Comparison of ENCODE assay signal across 20 cellular contexts in genomic region chr20:34771680-34772081, GRCh38. TPM values are rescaled to one million over a fixed set of nuclear protein-coding genes. Genes with fewer than 3 reads are reported as not detected.
DNase-seq lines count a peak whose midpoint lies in the region; ATAC-seq, FAIRE-seq and TF ChIP-seq lines count a peak whose summit lies in the region.
"Had no signal": no experiment of that assay in that cellular context is flagged by ENCODE, and none has a peak within 500 bp of the region (broad histone marks: within the 10 kb centered on the region; RNA-seq: fewer than 3 reads in every experiment).

No MANE protein-coding gene starts in this region.

- H3K4me3 ChIP-seq in MM.1S (ENCODE audit: low read length) (peak overlapping the region; percentile 10), K562 (no peak overlapping the region), A673 (ENCODE audit: low read depth, low read length, poor library complexity, severe bottlenecking) (no peak overlapping the region)
- H3K4me3 ChIP-seq: ascending aorta, stomach had no signal

- ATAC-seq in K562 = no peak; the same call in 2 of the 3 replicates
- ATAC-seq: HCT116, left colon had no signal

- TF ChIP-seq POLR2A in K562 (conservative IDR thresholded peaks at IDR 0.05) = no peak

- CTCF ChIA-PET in K562 (lab: Yijun Ruan, JAX; ENCODE audit: low intra/inter-chr PET ratio) = no interaction called here
- CTCF ChIA-PET in A673 (lab: Charles Lee) = interaction anchor here (0.7 kb wide), 1 partner anchor 210 kb away, joined by 4 read pairs; no protein-coding TSS in a partner anchor

- intact Hi-C loops in K562 (cut with micrococcal nuclease) = no loop called here
- intact Hi-C loops in A673 (cut with micrococcal nuclease; ENCODE audit: unreplicated experiment) = no loop called here

- H3K9me3 Mint-ChIP-seq in mesothelial cell of epicardium = no peaks in the 10 kb centered on the region
- H3K9me3 Mint-ChIP-seq: activated CD4-positive, alpha-beta T cell treated with anti-CD3 and anti-CD28 coated beads, Interleukin-2, amount 10 ng/mL, durations not matched to agents 7 days and 5 days; dendritic cell treated with granulocyte-macrophage colony-stimulating factor and Interleukin-4, amounts not matched to agents 40 ng/mL and 50 ng/mL, for 4 days had no signal

- POLR2A ChIA-PET in K562 (lab: Yijun Ruan, JAX) (no interaction called here), A673 (lab: Charles Lee; ENCODE audit: low non-redundant PET) (no interaction called here)

- no peak for TF ChIP-seq CTCF in MM.1S (IDR thresholded peaks at IDR 0.05; ENCODE audit: low read length)
- TF ChIP-seq CTCF in K562 (IDR thresholded peaks at IDR 0.05 in 2 of 3, conservative IDR thresholded peaks at IDR 0.05 in 1 of 3; ENCODE audit: insufficient read depth in 2 of 3, low read depth in 1 of 3, low read length in 3 of 3) = no peak
- no peak for TF ChIP-seq CTCF in mesothelial cell of epicardium (IDR thresholded peaks at IDR 0.05; ENCODE audit: unreplicated experiment)
- no peak for TF ChIP-seq CTCF in A673 (conservative IDR thresholded peaks at IDR 0.05; ENCODE audit: low read depth, low read length)

- H3K9ac ChIP-seq in MM.1S (ENCODE audit: low read length) (no peak overlapping the region), K562 (ENCODE audit: insufficient read depth in 1 of 2, low read depth in 2 of 2, low read length in 2 of 2) (no peak overlapping the region)

- no peaks in the 10 kb centered on the region for H3K27me3 ChIP-seq in MM.1S (replicated peaks; ENCODE audit: insufficient read depth, low read length)
- H3K27me3 ChIP-seq in K562 (ENCODE audit: control insufficient read depth in 2 of 2, insufficient read depth in 2 of 2, low read length in 2 of 2) = no peaks in the 10 kb centered on the region
- H3K27me3 ChIP-seq in A673 (replicated peaks; ENCODE audit: insufficient read depth, low read depth, low read length, poor library complexity) = no peaks in the 10 kb centered on the region
- H3K27me3 ChIP-seq: ascending aorta, stomach had no signal

- H3K4me1 ChIP-seq in MM.1S (ENCODE audit: low read length) (peaks cover 21% of the 10 kb centered on the region), K562 (replicated peaks in 1 of 2; ENCODE audit: control insufficient read depth in 2 of 2, insufficient read depth in 2 of 2, low read length in 2 of 2) (peaks cover 0 to 3% of the 10 kb centered on the region in 2 experiments; a peak in 2 of 5 replicates), A673 (ENCODE audit: insufficient read depth, low read length, poor library complexity, severe bottlenecking) (no peaks in the 10 kb centered on the region)
- H3K4me1 ChIP-seq: ascending aorta had no signal

- no TSS peak for BruUV-seq in K562 (replicated peaks; lab: Mats Ljungman, UMichigan)
- BruUV-seq in A673 (replicated peaks; lab: Mats Ljungman, UMichigan) = no TSS peak

- peak overlapping the region; percentile 52 for H3K4me2 ChIP-seq in MM.1S (ENCODE audit: low read depth, low read length)
- no peak overlapping the region for H3K4me2 ChIP-seq in K562 (ENCODE audit: insufficient read depth, low read length)

- no peaks in the 10 kb centered on the region; the same call in 1 of the 2 replicates for H3K36me3 ChIP-seq in MM.1S (replicated peaks; ENCODE audit: insufficient read depth, low read length)
- H3K36me3 ChIP-seq in K562 (ENCODE audit: control insufficient read depth, insufficient read depth, low read length) = peaks cover 69% of the 10 kb centered on the region
- peaks cover 52% of the 10 kb centered on the region for H3K36me3 ChIP-seq in A673 (ENCODE audit: insufficient read depth, low read length, poor library complexity, severe bottlenecking)

- H3K27me3 Mint-ChIP-seq in mesothelial cell of epicardium (ENCODE audit: low read depth) = no peaks in the 10 kb centered on the region
- H3K27me3 Mint-ChIP-seq: activated CD4-positive, alpha-beta T cell treated with anti-CD3 and anti-CD28 coated beads, Interleukin-2, amount 10 ng/mL, durations not matched to agents 7 days and 5 days; dendritic cell treated with granulocyte-macrophage colony-stimulating factor and Interleukin-4, amounts not matched to agents 40 ng/mL and 50 ng/mL, for 4 days had no signal

- no peak for TF ChIP-seq EP300 in K562 (IDR thresholded peaks at IDR 0.05; ENCODE audit: low read length)

- TF ChIP-seq RAD21 in K562 (CRISPR knock-in tag; conservative IDR thresholded peaks at IDR 0.05 in 1 of 2, IDR thresholded peaks at IDR 0.05 in 1 of 2) = no peak

- H3K9me3 ChIP-seq in MM.1S (replicated peaks; ENCODE audit: insufficient read depth, low read length) (no peaks in the 10 kb centered on the region), K562 (replicated peaks; ENCODE audit: control insufficient read depth, insufficient read depth, low read depth, low read length) (no peaks in the 10 kb centered on the region), A673 (ENCODE audit: low read depth, low read length, poor library complexity, severe bottlenecking) (no peaks in the 10 kb centered on the region)
- H3K9me3 ChIP-seq: ascending aorta, stomach had no signal

- peaks cover 9% of the 10 kb centered on the region for H3K4me1 Mint-ChIP-seq in mesothelial cell of epicardium
- H3K4me1 Mint-ChIP-seq: activated CD4-positive, alpha-beta T cell treated with anti-CD3 and anti-CD28 coated beads, Interleukin-2, amount 10 ng/mL, durations not matched to agents 7 days and 5 days had no signal

- DNase-seq in Caki2 (ENCODE audit: low read depth) = peak; percentile 10
- peak; percentile 59 for DNase-seq in MM.1S
- DNase-seq in K562 (ENCODE audit: extremely low read depth in 1 of 4, low spot score in 3 of 4) = no peak
- no peak for DNase-seq in mesothelial cell of epicardium (ENCODE audit: low spot score in 2 of 2, unreplicated experiment in 2 of 2)
- DNase-seq in A673 (ENCODE audit: low spot score) = no peak
- no peak for DNase-seq in stimulated activated CD4-positive, alpha-beta T cell treated with anti-CD3 and anti-CD28 coated beads, Interleukin-4, amount 100 ng/mL, for 24 hours
- DNase-seq in activated naive CD4-positive, alpha-beta T cell treated with anti-CD3 and anti-CD28 coated beads, Interleukin-2, amount 50 U/mL, for 16 hours = no peak
- DNase-seq in activated CD4-positive, alpha-beta T cell treated with anti-CD3 and anti-CD28 coated beads for 48 hours = no peak
- DNase-seq: activated CD4-positive, alpha-beta T cell treated with anti-CD3 and anti-CD28 coated beads, Interleukin-2, amount 10 ng/mL, durations not matched to agents 7 days and 5 days; COR-L47; GF-D8; left colon; NCI-H1105 treated with DMSO at 0.1 percent for 48 hours; NCI-H226; SHP77 treated with DMSO at 0.1 percent for 48 hours; stomach; T-helper 9 cell had no signal

- no peaks in the 10 kb centered on the region for H3K9me2 ChIP-seq in MM.1S (replicated peaks; ENCODE audit: insufficient read depth, low read length)

- WGBS in K562 (ENCODE audit: insufficient coverage, low coverage, missing lambda C conversion rate) = 12% methylated on average over 3 of the region's 3 CpGs

- H3K4me3 Mint-ChIP-seq in mesothelial cell of epicardium = no peak overlapping the region
- H3K4me3 Mint-ChIP-seq: activated CD4-positive, alpha-beta T cell treated with anti-CD3 and anti-CD28 coated beads, Interleukin-2, amount 10 ng/mL, durations not matched to agents 7 days and 5 days; dendritic cell treated with granulocyte-macrophage colony-stimulating factor and Interleukin-4, amounts not matched to agents 40 ng/mL and 50 ng/mL, for 4 days had no signal

- H2AFZ ChIP-seq in MM.1S (ENCODE audit: low read length) (0 out of 2 replicates have a peak overlapping the region, but pooled peaks have one; percentile 6), K562 (ENCODE audit: low read depth, low read length) (no peak overlapping the region)

- in situ Hi-C loops in Caki2 (cut with HindIII; ENCODE audit: low pct_unique_long_range_greater_than_20kb, low sequenced_read_pairs) = no loop called here
- in situ Hi-C loops in K562 (cut with MboI) = no loop called here

- no peak for FAIRE-seq in K562 (lab: Jason Lieb, UNC)

- H4K20me1 ChIP-seq in MM.1S (ENCODE audit: insufficient read depth, low read length) (no peaks in the 10 kb centered on the region), K562 (replicated peaks; ENCODE audit: control insufficient read depth, insufficient read depth, low read length) (no peaks in the 10 kb centered on the region)

- H3K27ac Mint-ChIP-seq in mesothelial cell of epicardium = peak overlapping the region; percentile 58
- H3K27ac Mint-ChIP-seq: activated CD4-positive, alpha-beta T cell treated with anti-CD3 and anti-CD28 coated beads, Interleukin-2, amount 10 ng/mL, durations not matched to agents 7 days and 5 days; dendritic cell treated with granulocyte-macrophage colony-stimulating factor and Interleukin-4, amounts not matched to agents 40 ng/mL and 50 ng/mL, for 4 days had no signal

- H3F3A ChIP-seq in MM.1S (ENCODE audit: insufficient read depth, low read length) = peaks cover 20% of the 10 kb centered on the region

- H3K9me1 ChIP-seq in K562 (ENCODE audit: control insufficient read depth, insufficient read depth, low read length) = no peaks in the 10 kb centered on the region

- H3K79me2 ChIP-seq in MM.1S (ENCODE audit: low read length) (0 out of 2 replicates have a peak, but pooled peaks cover 7% of the 10 kb centered on the region), K562 (ENCODE audit: control insufficient read depth, insufficient read depth, low read length) (no peaks in the 10 kb centered on the region)

- peak overlapping the region; percentile 71; the same call in 1 of the 2 replicates for H3K27ac ChIP-seq in MM.1S (ENCODE audit: low read length)
- no peak overlapping the region for H3K27ac ChIP-seq in K562 (ENCODE audit: extremely low read depth, low read depth, low read length)
- H3K27ac ChIP-seq in A673 (ENCODE audit: low read depth, low read length, poor library complexity, severe bottlenecking) = no peak overlapping the region
- H3K27ac ChIP-seq: ascending aorta had no signal

- peaks cover 36% of the 10 kb centered on the region for H3K36me3 Mint-ChIP-seq in mesothelial cell of epicardium

RNA-seq across cellular contexts. Expression of gene NCOA6, which starts 53.8 kb away (rescaled TPM):
- total RNA-seq in Caki2 (2014; rRNA removed; shearing (Covaris generic); ENCODE audit: low replicate concordance) = 1.6 and 2.2 TPM in 2 replicates
- 25.4 and 45.0 TPM in 2 replicates for total RNA-seq in K562 (2011; cell fraction: chromatin; rRNA removed; ENCODE audit: low replicate concordance)
- 13.2 and 16.3 TPM in 2 replicates for total RNA-seq in K562 (2011; cell fraction: nucleolus; rRNA removed)
- total RNA-seq in K562 (2011; cell fraction: nucleoplasm; rRNA removed) = 23.8 and 31.5 TPM in 2 replicates
- total RNA-seq in K562 (2014; rRNA removed) = 5.2 and 8.1 TPM in 2 replicates
- 6.7 and 7.8 TPM in 2 replicates for total RNA-seq in K562 (2014; rRNA removed; fragmentation: Illumina TruSeq; extraction: Trizol)
- 6.1 and 8.4 TPM in 2 replicates for total RNA-seq in K562 (2015; rRNA removed; fragmentation: Illumina TruSeq; extraction: Trizol)
- total RNA-seq in K562 (2021) = 17.3 and 17.7 TPM in 2 replicates
- 9.9 and 12.7 TPM in 2 replicates for polyA plus RNA-seq in K562 (2011; rRNA removed)
- 13.6 and 16.0 TPM in 2 replicates for polyA plus RNA-seq in K562 (2011; cell fraction: cytosol; rRNA removed)
- 10.0 and 12.5 TPM in 2 replicates for polyA plus RNA-seq in K562 (2011; cell fraction: nucleus; rRNA removed)
- polyA plus RNA-seq in K562 (2012) = 16.1 and 16.6 TPM in 2 replicates
- polyA plus RNA-seq in K562 (2014; fragmentation: Illumina TruSeq; extraction: Trizol) = 18.6 and 25.0 TPM in 2 replicates
- polyA plus RNA-seq in K562 (2014; fragmentation: Nextera tagmentation; extraction: Ambion mirVana) = 1 to 10 TPM; 8.2 to 9.5 TPM
- polyA plus RNA-seq in K562 (2014; rRNA removed) = 12.2 TPM in 2 replicates
- polyA minus RNA-seq in K562 (2011; rRNA and poly(A)+ RNA removed) = 18.4 and 18.5 TPM in 2 replicates
- polyA minus RNA-seq in K562 (2011; cell fraction: cytosol; rRNA and poly(A)+ RNA removed) = 16.5 and 18.4 TPM in 2 replicates
- polyA minus RNA-seq in K562 (2011; cell fraction: nucleus; rRNA and poly(A)+ RNA removed) = 8.5 and 11.3 TPM in 2 replicates
- 42.5 to 46.7 TPM (median 42.6 TPM) in 3 replicates for total RNA-seq in mesothelial cell of epicardium
- 39.9 and 41.2 TPM in 2 replicates for total RNA-seq in A673 (2021)

Comparison
In these comparisons a context has a peak if more than half of its experiments do, and no peak if none do; other contexts are left out.
1. DNase-seq: peak in Caki2 (single experiment) and MM.1S (single experiment); none in K562 (0 of 4), mesothelial cell of epicardium (0 of 2), A673 (single experiment), stimulated activated CD4-positive, alpha-beta T cell treated with anti-CD3 and anti-CD28 coated beads, Interleukin-4, amount 100 ng/mL, for 24 hours (single experiment), activated naive CD4-positive, alpha-beta T cell treated with anti-CD3 and anti-CD28 coated beads, Interleukin-2, amount 50 U/mL, for 16 hours (single experiment) and activated CD4-positive, alpha-beta T cell treated with anti-CD3 and anti-CD28 coated beads for 48 hours (single experiment).